28 cellular contexts compared by ENCODE assay signal in genomic region chrX:69741706-69742105, GRCh38.
A peak's percentile ranks its signal among the peaks of the same experiment; 100 is the strongest.
DNase-seq lines count a peak whose midpoint lies in the region; ATAC-seq, FAIRE-seq and TF ChIP-seq lines count a peak whose summit lies in the region.
"Had no signal": no experiment of that assay in that cellular context is flagged by ENCODE, and none has a peak within 500 bp of the region (broad histone marks: within the 10 kb centered on the region; RNA-seq: fewer than 3 reads in every experiment).

No MANE protein-coding gene starts in this region.

- no peaks in the 10 kb centered on the region for H3K36me3 ChIP-seq in left ventricle myocardium inferior
- H3K36me3 ChIP-seq in astrocyte (ENCODE audit: insufficient read depth, low read length) = no peaks in the 10 kb centered on the region
- H3K36me3 ChIP-seq in colonic mucosa = no peaks in the 10 kb centered on the region
- H3K36me3 ChIP-seq: BE2C, BLaER1 had no signal

- no peaks in the 10 kb centered on the region for H4K20me1 ChIP-seq in astrocyte (ENCODE audit: insufficient read depth, low read length)
- H4K20me1 ChIP-seq: BLaER1 had no signal

- H3K4me2 ChIP-seq in astrocyte (ENCODE audit: low read length) = no peak overlapping the region
- H3K4me2 ChIP-seq: A549, BLaER1 had no signal

- TF ChIP-seq CTCF in left ventricle myocardium inferior (IDR thresholded peaks at IDR 0.05; ENCODE audit: borderline replicate concordance) (no peak), astrocyte (IDR thresholded peaks at IDR 0.05; ENCODE audit: insufficient read depth, low read depth, low read length) (no peak), fibroblast of mammary gland (conservative IDR thresholded peaks at IDR 0.05; ENCODE audit: control insufficient read depth, insufficient read depth, low read depth, low read length) (no peak), colonic mucosa (IDR thresholded peaks at IDR 0.05) (no peak)

- H3K79me2 ChIP-seq in astrocyte (ENCODE audit: insufficient read depth, low read length) = no peaks in the 10 kb centered on the region

- intact Hi-C loops in left ventricle myocardium superior (cut with micrococcal nuclease) (no loop called here), left ventricle myocardium inferior (cut with micrococcal nuclease) (no loop called here), colonic mucosa (cut with DNase I) (no loop called here), sciatic nerve (cut with DNase I) (no loop called here)

- peaks cover 19% of the 10 kb centered on the region for H3K9me3 ChIP-seq in left ventricle myocardium inferior (replicated peaks)
- H3K9me3 ChIP-seq in astrocyte (ENCODE audit: insufficient read depth, low read depth, low read length) = no peaks in the 10 kb centered on the region
- no peaks in the 10 kb centered on the region for H3K9me3 ChIP-seq in colonic mucosa
- H3K9me3 ChIP-seq: A549, BE2C had no signal

- no peak overlapping the region for H3K4me3 Mint-ChIP-seq in astrocyte (ENCODE audit: unreplicated experiment)
- H3K4me3 Mint-ChIP-seq: CD14-positive monocyte; CD4-positive, alpha-beta memory T cell; CD4-positive, CD25-positive, alpha-beta regulatory T cell; CD8-positive, alpha-beta memory T cell had no signal

- H3K4me1 Mint-ChIP-seq in astrocyte (ENCODE audit: low read depth, unreplicated experiment) = no peaks in the 10 kb centered on the region
- H3K4me1 Mint-ChIP-seq: CD14-positive monocyte; CD4-positive, alpha-beta memory T cell; CD4-positive, CD25-positive, alpha-beta regulatory T cell; CD8-positive, alpha-beta memory T cell had no signal

- H3K36me3 Mint-ChIP-seq in astrocyte (ENCODE audit: low read depth, unreplicated experiment) = no peaks in the 10 kb centered on the region
- H3K36me3 Mint-ChIP-seq: CD14-positive monocyte; CD4-positive, CD25-positive, alpha-beta regulatory T cell had no signal

- no peak overlapping the region for H3K9ac ChIP-seq in astrocyte (ENCODE audit: low read length)
- no peak overlapping the region for H3K9ac ChIP-seq in colonic mucosa (ENCODE audit: low read depth in 2 of 2, low read length in 2 of 2)
- H3K9ac ChIP-seq: BLaER1 had no signal

- H3K4me1 ChIP-seq in left ventricle myocardium inferior (no peaks in the 10 kb centered on the region), astrocyte (ENCODE audit: insufficient read depth, low read length) (no peaks in the 10 kb centered on the region), colonic mucosa (no peaks in the 10 kb centered on the region)
- H3K4me1 ChIP-seq: A549, BE2C, BLaER1 had no signal

- H3K4me3 ChIP-seq in left ventricle myocardium inferior = no peak overlapping the region
- H3K4me3 ChIP-seq in astrocyte (ENCODE audit: insufficient read depth, low read depth, low read length) = no peak overlapping the region
- H3K4me3 ChIP-seq in fibroblast of mammary gland (ENCODE audit: control insufficient read depth, low read depth, low read length) = no peak overlapping the region
- H3K4me3 ChIP-seq in colonic mucosa = no peak overlapping the region
- H3K4me3 ChIP-seq: A549, BLaER1 had no signal

- peak; percentile 91 for FAIRE-seq in astrocyte (lab: Jason Lieb, UNC)
- FAIRE-seq: G401.6, GM12891, GM19239 had no signal

- no peaks in the 10 kb centered on the region for H3K9me3 Mint-ChIP-seq in astrocyte (ENCODE audit: unreplicated experiment)

- DNase-seq in left ventricle myocardium superior (no peak), left ventricle myocardium inferior (no peak), astrocyte (ENCODE audit: low read depth) (no peak), fibroblast of mammary gland (ENCODE audit: low read depth) (peak; percentile 17), colonic mucosa (no peak), sciatic nerve (ENCODE audit: low spot score) (no peak)
- DNase-seq: ACHN; BE2C; C1 segment of cervical spinal cord; CD4-positive, alpha-beta memory T cell; CD4-positive, CD25-positive, alpha-beta regulatory T cell; CD8-positive, alpha-beta memory T cell; COR-L47; DMS 273 treated with DMSO at 0.1 percent for 48 hours; DMS153; DMS53; DMS79; DND-41; EL; GF-D8 had no signal

- ATAC-seq in left ventricle myocardium superior (peak; percentile 19), GM21717 (IDR thresholded peaks at IDR 0.05; ENCODE audit: unreplicated experiment) (no peak), sciatic nerve (no peak)
- ATAC-seq: A549 had no signal

- no peaks in the 10 kb centered on the region for H3K27me3 Mint-ChIP-seq in astrocyte (ENCODE audit: low read depth, unreplicated experiment)
- H3K27me3 Mint-ChIP-seq: CD4-positive, alpha-beta memory T cell; CD4-positive, CD25-positive, alpha-beta regulatory T cell had no signal

- H3K27ac Mint-ChIP-seq in astrocyte (ENCODE audit: unreplicated experiment) = no peak overlapping the region
- H3K27ac Mint-ChIP-seq: CD14-positive monocyte; CD4-positive, alpha-beta memory T cell; CD4-positive, CD25-positive, alpha-beta regulatory T cell; CD8-positive, alpha-beta memory T cell had no signal

- no peak overlapping the region for H3K27ac ChIP-seq in left ventricle myocardium inferior (replicated peaks)
- H3K27ac ChIP-seq in astrocyte (ENCODE audit: low read depth, low read length) = no peak overlapping the region
- no peak overlapping the region for H3K27ac ChIP-seq in colonic mucosa
- H3K27ac ChIP-seq: 22Rv1, A549, BLaER1 had no signal

- no peak overlapping the region for H2AFZ ChIP-seq in astrocyte (ENCODE audit: low read depth, low read length)

- H3K27me3 ChIP-seq in left ventricle myocardium inferior (ENCODE audit: low read depth) = no peaks in the 10 kb centered on the region
- no peaks in the 10 kb centered on the region for H3K27me3 ChIP-seq in astrocyte (ENCODE audit: insufficient read depth, low read length)
- H3K27me3 ChIP-seq in colonic mucosa = no peaks in the 10 kb centered on the region
- H3K27me3 ChIP-seq: BE2C had no signal
